In genomic region chr20:64152906-64153305, GRCh38 we compare ENCODE assay signal across 21 cellular contexts. TPM values are rescaled to one million over a fixed set of nuclear protein-coding genes. Genes with fewer than 3 reads are reported as not detected.
DNase-seq lines count a peak whose midpoint lies in the region; ATAC-seq and TF ChIP-seq lines count a peak whose summit lies in the region.
"Had no signal": no experiment of that assay in that cellular context is flagged by ENCODE, and none has a peak within 500 bp of the region (broad histone marks: within the 10 kb centered on the region; RNA-seq: fewer than 3 reads in every experiment).

No MANE protein-coding gene starts in this region.

- TF ChIP-seq CTCF in BE2C (IDR thresholded peaks at IDR 0.05; ENCODE audit: low read depth, low read length) (no peak), brain (conservative IDR thresholded peaks at IDR 0.05) (no peak)

- H3K4me3 Mint-ChIP-seq in brain: peak overlapping the region in 1 of 5 experiments; percentile 57
- H3K4me3 Mint-ChIP-seq: CD14-positive monocyte; central memory CD8-positive, alpha-beta T cell; nephron progenitor cell had no signal

- H3K4me3 ChIP-seq in BE2C (ENCODE audit: low read depth, low read length) (no peak overlapping the region), HAP-1 (no peak overlapping the region)
- H3K4me3 ChIP-seq: A549, transverse colon had no signal

- H3K9me3 ChIP-seq in BE2C (no peaks in the 10 kb centered on the region), HAP-1 (no peaks in the 10 kb centered on the region)
- H3K9me3 ChIP-seq: A549, transverse colon had no signal

- no peaks in the 10 kb centered on the region for H3K27me3 ChIP-seq in BE2C
- no peaks in the 10 kb centered on the region for H3K27me3 ChIP-seq in HAP-1 (ENCODE audit: low read depth)

- peaks cover 6% of the 10 kb centered on the region for H3K27me3 Mint-ChIP-seq in brain
- H3K27me3 Mint-ChIP-seq: central memory CD8-positive, alpha-beta T cell had no signal

- peaks cover 61% of the 10 kb centered on the region for H3K4me1 Mint-ChIP-seq in brain
- H3K4me1 Mint-ChIP-seq: CD14-positive monocyte; central memory CD8-positive, alpha-beta T cell had no signal

- ATAC-seq in HG03457 (IDR thresholded peaks at IDR 0.05; ENCODE audit: unreplicated experiment) (no peak), GM19351 (IDR thresholded peaks at IDR 0.05; ENCODE audit: unreplicated experiment) (no peak), GM21529 (IDR thresholded peaks at IDR 0.05; ENCODE audit: unreplicated experiment) (no peak)
- ATAC-seq: A549; SK-N-SH treated with all-trans-retinoic acid at 6 μM for 48 hours; stimulated activated naive CD8-positive, alpha-beta T cell treated with anti-CD3 and anti-CD28 coated beads, Interleukin-15, Interleukin-2, amounts not matched to agents 100 U/mL and 50 U/mL, for 24 hours had no signal

- H3K36me3 ChIP-seq in BE2C (no peaks in the 10 kb centered on the region), HAP-1 (replicated peaks) (no peaks in the 10 kb centered on the region)
- H3K36me3 ChIP-seq: transverse colon had no signal

- DNase-seq in BE2C (peak; percentile 60), NCI-H1105 treated with DMSO at 0.1 percent for 48 hours (lab: John Stamatoyannopoulos, UW) (peak; percentile 93), NCI-H2196 treated with DMSO at 0.1 percent for 48 hours (lab: John Stamatoyannopoulos, UW; ENCODE audit: unreplicated experiment) (peak; percentile 41), HAP-1 (ENCODE audit: low spot score in 2 of 2) (no peak)
- DNase-seq: activated CD4-positive, alpha-beta T cell treated with anti-CD3 and anti-CD28 coated beads for 4 hours; activated effector memory CD4-positive, alpha-beta T cell treated with anti-CD3 and anti-CD28 coated beads, Interleukin-2, amount 50 U/mL, for 16 hours; amygdala; hypothalamus; mesendoderm; nephron progenitor cell; stimulated activated CD4-positive, alpha-beta T cell treated with anti-CD3 and anti-CD28 coated beads, Interleukin-15, amount 100 ng/mL, for 24 hours; stimulated activated naive CD8-positive, alpha-beta T cell treated with anti-CD3 and anti-CD28 coated beads, Interleukin-15, Interleukin-2, amounts not matched to agents 100 U/mL and 50 U/mL, for 24 hours; transverse colon had no signal

- H3K27ac Mint-ChIP-seq in brain: peak overlapping the region; percentile 36 to 93 (median 58)
- H3K27ac Mint-ChIP-seq: CD14-positive monocyte, nephron progenitor cell had no signal

- in situ Hi-C loops in HAP-1 (cut with MboI; ENCODE audit: low sequenced_read_pairs): no loop called here

- H3K4me1 ChIP-seq in BE2C: peaks cover 42% of the 10 kb centered on the region
- H3K4me1 ChIP-seq in HAP-1: no peaks in the 10 kb centered on the region
- H3K4me1 ChIP-seq: A549, transverse colon had no signal

- H3K36me3 Mint-ChIP-seq in brain: no peaks in the 10 kb centered on the region
- H3K36me3 Mint-ChIP-seq: CD14-positive monocyte had no signal

- peaks cover 0 to 8% (median 0%) of the 10 kb centered on the region in 5 experiments for H3K9me3 Mint-ChIP-seq in brain
- H3K9me3 Mint-ChIP-seq: central memory CD8-positive, alpha-beta T cell; nephron progenitor cell had no signal

RNA-seq across cellular contexts. Expression of gene MYT1, which starts 11.3 kb away (rescaled TPM):
- 35.0 TPM for polyA plus RNA-seq in BE2C (2012; ENCODE audit: insufficient read depth, insufficient read length, low read depth)
- 46.0 TPM for polyA plus RNA-seq in brain (ENCODE audit: insufficient read depth, low read depth, low replicate concordance)
- polyA plus RNA-seq: CD14-positive monocyte had no signal

RNA-seq across cellular contexts. Expression of gene NPBWR2, which starts 45.5 kb away (rescaled TPM):
- 0.76 TPM for polyA plus RNA-seq in BE2C (2012; ENCODE audit: insufficient read depth, insufficient read length, low read depth)
- not detected for polyA plus RNA-seq in brain (ENCODE audit: insufficient read depth, low read depth, low replicate concordance)
- polyA plus RNA-seq: A549, CD14-positive monocyte had no signal

Comparison
In these comparisons a context has a peak if more than half of its experiments do, and no peak if none do; other contexts are left out.
1. DNase-seq: peak in BE2C (single experiment), NCI-H1105 treated with DMSO at 0.1 percent for 48 hours (single experiment) and NCI-H2196 treated with DMSO at 0.1 percent for 48 hours (single experiment); none in HAP-1 (0 of 2).